Comparison of ENCODE assay signal across 9 cellular contexts in the genomic region with DNA sequence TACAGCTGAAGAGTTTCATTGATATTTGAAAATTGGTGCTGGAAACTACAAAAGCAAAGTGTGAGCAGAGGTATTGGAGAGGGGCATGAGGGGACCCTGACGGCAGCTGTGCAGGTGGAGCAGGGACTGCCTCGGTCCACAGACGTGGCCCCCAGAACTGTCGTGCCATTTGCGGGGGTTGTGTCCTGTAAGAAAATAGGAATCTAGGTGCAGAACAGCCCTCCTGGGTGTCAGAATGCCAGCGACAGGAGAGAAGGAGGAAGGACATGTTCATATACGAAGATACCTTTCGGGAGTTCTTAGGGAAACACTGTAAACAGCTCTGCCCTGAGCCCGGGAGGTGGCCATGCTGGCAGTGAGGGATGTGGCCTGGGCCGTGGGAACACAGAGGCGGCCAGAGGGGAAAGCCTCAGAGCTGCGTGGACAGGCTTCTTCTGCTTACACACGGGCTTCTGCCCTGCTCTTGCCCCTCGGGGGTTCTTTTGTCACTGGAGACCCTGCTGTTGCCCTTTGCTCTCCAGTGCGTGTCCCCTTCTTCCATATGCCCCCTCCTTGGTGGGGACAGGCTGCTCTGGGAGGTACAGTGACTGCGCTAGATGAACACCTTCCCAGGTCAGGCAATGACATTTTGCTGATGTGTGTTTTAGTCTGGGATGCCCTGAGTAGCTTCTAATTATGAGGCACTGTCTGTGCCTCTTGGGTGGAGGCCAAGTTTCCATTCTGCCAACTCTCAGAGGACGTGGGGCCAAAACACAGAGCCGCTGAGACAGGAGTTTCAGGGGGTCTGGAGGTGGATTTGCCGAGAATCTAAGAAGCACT.
DNase-seq lines count a peak whose midpoint lies in the region; ATAC-seq, FAIRE-seq and TF ChIP-seq lines count a peak whose summit lies in the region.
"Had no signal": no experiment of that assay in that cellular context is flagged by ENCODE, and none has a peak within 500 bp of the region (broad histone marks: within the 10 kb centered on the region; RNA-seq: fewer than 3 reads in every experiment).

No MANE protein-coding gene starts in this region.

- CTCF ChIA-PET in PC-3 (lab: Charles Lee) = interaction anchor here (0.9 to 1.0 kb wide), 2 partner anchors 148 to 191 kb away, joined by 3 to 5 read pairs; no protein-coding TSS in a partner anchor

- H3K79me2 ChIP-seq in GM23248 (ENCODE audit: insufficient read depth) (peaks cover 7% of the 10 kb centered on the region; the same call in 1 of the 2 replicates), PC-3 (ENCODE audit: low read length) (no peaks in the 10 kb centered on the region)

- H3K36me3 ChIP-seq in GM23248 (ENCODE audit: low read depth) (no peaks in the 10 kb centered on the region), PC-3 (ENCODE audit: low read depth, low read length) (no peaks in the 10 kb centered on the region), gastroesophageal sphincter (no peaks in the 10 kb centered on the region), prostate gland (no peaks in the 10 kb centered on the region)

- H3K9me3 ChIP-seq in GM23248 (ENCODE audit: low read depth) (no peaks in the 10 kb centered on the region), PC-3 (ENCODE audit: low read length) (no peaks in the 10 kb centered on the region), gastroesophageal sphincter (no peaks in the 10 kb centered on the region), prostate gland (no peaks in the 10 kb centered on the region)

- H3K4me3 ChIP-seq in GM23248 (no peak overlapping the region), PC-3 (ENCODE audit: low read length) (no peak overlapping the region; the same call in 1 of the 2 replicates), gastroesophageal sphincter (no peak overlapping the region), prostate gland (no peak overlapping the region)

- ATAC-seq in PC-3 (peak; percentile 18), gastroesophageal sphincter (peak; percentile 39), HG03520 (IDR thresholded peaks at IDR 0.05; ENCODE audit: unreplicated experiment) (no peak), HG03457 (IDR thresholded peaks at IDR 0.05; ENCODE audit: unreplicated experiment) (no peak)

- no peak overlapping the region for H2AFZ ChIP-seq in GM23248
- peak overlapping the region; percentile 41; the same call in 1 of the 2 replicates for H2AFZ ChIP-seq in PC-3 (ENCODE audit: low read length)

- TF ChIP-seq POLR2A in gastroesophageal sphincter (IDR thresholded peaks at IDR 0.05) (no peak), prostate gland (IDR thresholded peaks at IDR 0.05) (no peak)

- FAIRE-seq in HTR-8/SVneo (lab: Jason Lieb, UNC) = no peak

- H4K20me1 ChIP-seq in GM23248 (ENCODE audit: insufficient read depth) = no peaks in the 10 kb centered on the region
- H4K20me1 ChIP-seq in PC-3 (ENCODE audit: low read length) = no peaks in the 10 kb centered on the region

- BruUV-seq in PC-3 (replicated peaks; lab: Mats Ljungman, UMichigan) = no TSS peak

- peaks cover 10% of the 10 kb centered on the region for H3K4me1 ChIP-seq in GM23248 (ENCODE audit: insufficient read depth)
- peaks cover 8% of the 10 kb centered on the region for H3K4me1 ChIP-seq in PC-3 (ENCODE audit: insufficient read depth, low read length)
- peaks cover 0 to 50% (median 29%) of the 10 kb centered on the region in 3 donors for H3K4me1 ChIP-seq in gastroesophageal sphincter
- H3K4me1 ChIP-seq in prostate gland (replicated peaks) = peaks cover 12% of the 10 kb centered on the region

- no peak overlapping the region for H3K27ac ChIP-seq in GM23248
- H3K27ac ChIP-seq in PC-3 (ENCODE audit: low read length) = no peak overlapping the region
- H3K27ac ChIP-seq in gastroesophageal sphincter = peak overlapping the region; percentile 25 to 80 (median 74)
- H3K27ac ChIP-seq in prostate gland = peak overlapping the region; percentile 38 to 49

- intact Hi-C loops in PC-3 (cut with micrococcal nuclease) (no loop called here), prostate gland (cut with DNase I) (loop anchor here (10.0 kb wide), 1 partner anchor 721 kb away; a partner anchor contains a TSS)

- H3K27me3 ChIP-seq in GM23248 (replicated peaks; ENCODE audit: insufficient read depth) (no peaks in the 10 kb centered on the region), PC-3 (ENCODE audit: low read length) (no peaks in the 10 kb centered on the region), gastroesophageal sphincter (no peaks in the 10 kb centered on the region), prostate gland (replicated peaks; ENCODE audit: insufficient read depth) (no peaks in the 10 kb centered on the region)

- peaks cover 12% of the 10 kb centered on the region; the same call in 1 of the 2 replicates for H3F3A ChIP-seq in GM23248 (ENCODE audit: insufficient read depth)
- no peaks in the 10 kb centered on the region for H3F3A ChIP-seq in PC-3 (ENCODE audit: low read length, unreplicated experiment)

- POLR2A ChIA-PET in PC-3 (lab: Charles Lee; ENCODE audit: unreplicated experiment) = no interaction called here

- WGBS in GM23248 (ENCODE audit: low coverage in 1 of 2, low lambda C conversion rate in 2 of 2, missing lambda C conversion rate in 2 of 2), 2 experiments = 84 to 90% methylated on average over 19 of the region's 19 CpGs
- WGBS in gastroesophageal sphincter (ENCODE audit: low coverage in 1 of 2), 2 donors = 32 to 53% methylated on average over 4 to 6 of the region's 19 CpGs
- WGBS in prostate gland = 35% methylated on average over 18 of the region's 19 CpGs

- TF ChIP-seq CTCF in PC-3 (conservative IDR thresholded peaks at IDR 0.05; ENCODE audit: low read depth, low read length) = no peak
- no peak for TF ChIP-seq CTCF in gastroesophageal sphincter (IDR thresholded peaks at IDR 0.05)
- TF ChIP-seq CTCF in prostate gland (IDR thresholded peaks at IDR 0.05) = no peak

- H3K9me2 ChIP-seq in GM23248 (ENCODE audit: insufficient read depth) (no peaks in the 10 kb centered on the region), PC-3 (replicated peaks; ENCODE audit: low read length) (no peaks in the 10 kb centered on the region)

- H3K9ac ChIP-seq in GM23248 = no peak overlapping the region
- H3K9ac ChIP-seq in PC-3 (ENCODE audit: low read length) = no peak overlapping the region

- TF ChIP-seq EP300 in gastroesophageal sphincter (IDR thresholded peaks at IDR 0.05) = no peak

- DNase-seq in GM23248 = peak; percentile 22
- DNase-seq in PC-3 = peak; percentile 19
- DNase-seq in prostate gland (ENCODE audit: low spot score) = peak; percentile 65
- DNase-seq in HTR-8/SVneo (ENCODE audit: insufficient read length, low spot score) = no peak
- no peak for DNase-seq in SHP77 (lab: John Stamatoyannopoulos, UW)
- DNase-seq: NCI-H82 had no signal

- H3K4me2 ChIP-seq in GM23248 (ENCODE audit: unreplicated experiment) (no peak overlapping the region), PC-3 (ENCODE audit: low read length) (peak overlapping the region; percentile 24)

- in situ Hi-C loops in GM23248 (cut with MboI) = no loop called here

Comparison
In these comparisons a context has a peak if more than half of its experiments do, and no peak if none do; other contexts are left out.
1. DNase-seq: peak in GM23248 (single experiment), PC-3 (single experiment) and prostate gland (single experiment); none in HTR-8/SVneo (single experiment) and SHP77 (0 of 2).
2. H3K27ac ChIP-seq: peak in gastroesophageal sphincter (4 of 4) and prostate gland (2 of 2); none in GM23248 (single experiment) and PC-3 (single experiment).
3. ATAC-seq: peak in PC-3 (single experiment) and gastroesophageal sphincter (single experiment); none in HG03520 (single experiment) and HG03457 (single experiment).